In genomic region chr22:37577957-37578356, GRCh38 we compare ENCODE assay signal across 18 cellular contexts. TPM values are rescaled to one million over a fixed set of nuclear protein-coding genes. Genes with fewer than 3 reads are reported as not detected.
DNase-seq lines count a peak whose midpoint lies in the region; ATAC-seq, FAIRE-seq and TF ChIP-seq lines count a peak whose summit lies in the region.
"Had no signal": no experiment of that assay in that cellular context is flagged by ENCODE, and none has a peak within 500 bp of the region (broad histone marks: within the 10 kb centered on the region; RNA-seq: fewer than 3 reads in every experiment).

No MANE protein-coding gene starts in this region.

- no peaks in the 10 kb centered on the region for H3K9me1 ChIP-seq in K562 (ENCODE audit: control insufficient read depth, insufficient read depth, low read length)

- no peak overlapping the region for H2AFZ ChIP-seq in K562 (ENCODE audit: low read depth, low read length)
- no peak overlapping the region for H2AFZ ChIP-seq in trophoblast cell (ENCODE audit: insufficient read depth, low read length, poor library complexity)

- H3K4ac ChIP-seq in trophoblast cell (ENCODE audit: low read depth, low read length): no peak overlapping the region

- H3K36me3 ChIP-seq in K562 (ENCODE audit: control insufficient read depth, insufficient read depth, low read length) (no peaks in the 10 kb centered on the region), kidney (ENCODE audit: control insufficient read depth in 1 of 2, insufficient read depth in 2 of 2, low read length in 2 of 2) (no peaks in the 10 kb centered on the region), trophoblast cell (ENCODE audit: control insufficient read depth in 1 of 2, insufficient read depth in 2 of 2, low read length in 2 of 2) (no peaks in the 10 kb centered on the region)
- H3K36me3 ChIP-seq: BLaER1 had no signal

- H3K18ac ChIP-seq in trophoblast cell (ENCODE audit: low read length): no peak overlapping the region

- H3K9me3 ChIP-seq in K562 (replicated peaks; ENCODE audit: control insufficient read depth, insufficient read depth, low read depth, low read length): no peaks in the 10 kb centered on the region
- no peaks in the 10 kb centered on the region for H3K9me3 ChIP-seq in kidney (ENCODE audit: control insufficient read depth in 1 of 2, low read length in 2 of 2)
- H3K9me3 ChIP-seq in trophoblast cell (ENCODE audit: insufficient read depth, low read depth, low read length): no peaks in the 10 kb centered on the region
- H3K9me3 ChIP-seq: BLaER1 had no signal

- POLR2A ChIA-PET in K562 (lab: Yijun Ruan, JAX): interaction anchor here (0.6 kb wide), 1 partner anchor 27 kb away, joined by 3 read pairs; no protein-coding TSS in a partner anchor

- H3K9ac ChIP-seq in K562 (ENCODE audit: insufficient read depth in 1 of 2, low read depth in 2 of 2, low read length in 2 of 2) (no peak overlapping the region), kidney (ENCODE audit: low read length in 2 of 2) (peak overlapping the region in 1 of 2 donors; percentile 2), trophoblast cell (ENCODE audit: low read length) (no peak overlapping the region)
- H3K9ac ChIP-seq: BLaER1 had no signal

- no peak overlapping the region for H4K12ac ChIP-seq in trophoblast cell (ENCODE audit: low read depth, low read length)

- H3K4me1 Mint-ChIP-seq in activated naive CD8-positive, alpha-beta T cell treated with anti-CD3 and anti-CD28 coated beads, Interleukin-2, amount 50 U/mL, for 24 hours: peaks cover 12% of the 10 kb centered on the region
- peaks cover 11% of the 10 kb centered on the region for H3K4me1 Mint-ChIP-seq in activated naive CD8-positive, alpha-beta T cell treated with anti-CD3 and anti-CD28 coated beads for 36 hours

- H3K14ac ChIP-seq in trophoblast cell (ENCODE audit: low read length): no peak overlapping the region

- in situ Hi-C loops in K562 (cut with MboI): no loop called here

- intact Hi-C loops in K562 (cut with micrococcal nuclease): no loop called here
- intact Hi-C loops in kidney (cut with DNase I): no loop called here
- intact Hi-C loops in sciatic nerve (cut with DNase I): no loop called here

- H4K91ac ChIP-seq in trophoblast cell (ENCODE audit: low read depth, low read length): no peak overlapping the region

- BruUV-seq in K562 (replicated peaks; lab: Mats Ljungman, UMichigan): no TSS peak

- no peak overlapping the region for H3K4me3 ChIP-seq in K562
- H3K4me3 ChIP-seq in kidney (ENCODE audit: low read length in 2 of 2): peak overlapping the region; percentile 41 to 48
- H3K4me3 ChIP-seq in trophoblast cell (ENCODE audit: low read depth, low read length): no peak overlapping the region
- H3K4me3 ChIP-seq: BLaER1 had no signal

- DNase-seq in activated naive CD8-positive, alpha-beta T cell treated with anti-CD3 and anti-CD28 coated beads, Interleukin-2, amount 50 U/mL, for 24 hours: no peak
- DNase-seq in activated naive CD8-positive, alpha-beta T cell treated with anti-CD3 and anti-CD28 coated beads for 36 hours: no peak
- DNase-seq in K562 (ENCODE audit: extremely low read depth in 1 of 4, low spot score in 3 of 4) (no peak), kidney (no peak), trophoblast cell (no peak), sciatic nerve (ENCODE audit: low spot score) (no peak), GM10266 (ENCODE audit: extremely low spot score) (no peak)
- DNase-seq: AML-193; CD4-positive, CD25-positive, alpha-beta regulatory T cell; DMS153; DMS79 treated with DMSO at 0.1 percent for 48 hours; GDM1; IMR-90 had no signal

- no peak overlapping the region for H4K8ac ChIP-seq in trophoblast cell (ENCODE audit: low read depth, low read length)

- no peak for TF ChIP-seq POLR2A in K562 (conservative IDR thresholded peaks at IDR 0.05)

- no peak overlapping the region for H2BK12ac ChIP-seq in trophoblast cell (ENCODE audit: low read length)

- no peak overlapping the region for H3K4me2 ChIP-seq in K562 (ENCODE audit: insufficient read depth, low read length)
- H3K4me2 ChIP-seq in trophoblast cell (ENCODE audit: low read length): no peak overlapping the region
- H3K4me2 ChIP-seq: BLaER1 had no signal

- no peak overlapping the region for H3K27ac Mint-ChIP-seq in activated naive CD8-positive, alpha-beta T cell treated with anti-CD3 and anti-CD28 coated beads, Interleukin-2, amount 50 U/mL, for 24 hours
- H3K27ac Mint-ChIP-seq in activated naive CD8-positive, alpha-beta T cell treated with anti-CD3 and anti-CD28 coated beads for 36 hours: no peak overlapping the region
- H3K27ac Mint-ChIP-seq: CD4-positive, CD25-positive, alpha-beta regulatory T cell had no signal

- no peak overlapping the region for H2BK120ac ChIP-seq in trophoblast cell (ENCODE audit: insufficient read depth, low read length, poor library complexity)

- TF ChIP-seq RAD21 in K562 (CRISPR knock-in tag; conservative IDR thresholded peaks at IDR 0.05 in 1 of 2, IDR thresholded peaks at IDR 0.05 in 1 of 2): no peak

- no peak overlapping the region for H2AK5ac ChIP-seq in trophoblast cell (ENCODE audit: low read length)

- H3K79me2 ChIP-seq in K562 (ENCODE audit: control insufficient read depth, insufficient read depth, low read length) (no peaks in the 10 kb centered on the region), trophoblast cell (ENCODE audit: control insufficient read depth, insufficient read depth, low read length, poor library complexity) (no peaks in the 10 kb centered on the region)

- H3K27ac ChIP-seq in K562 (ENCODE audit: extremely low read depth, low read depth, low read length) (no peak overlapping the region), kidney (ENCODE audit: low read depth in 2 of 2, low read length in 2 of 2) (no peak overlapping the region), trophoblast cell (ENCODE audit: low read depth, low read length) (no peak overlapping the region)
- H3K27ac ChIP-seq: 22Rv1, BLaER1 had no signal

- no peak overlapping the region for H2BK5ac ChIP-seq in trophoblast cell (ENCODE audit: low read depth, low read length, poor library complexity)

- H3K4me3 Mint-ChIP-seq in activated naive CD8-positive, alpha-beta T cell treated with anti-CD3 and anti-CD28 coated beads, Interleukin-2, amount 50 U/mL, for 24 hours: no peak overlapping the region
- no peak overlapping the region for H3K4me3 Mint-ChIP-seq in activated naive CD8-positive, alpha-beta T cell treated with anti-CD3 and anti-CD28 coated beads for 36 hours
- H3K4me3 Mint-ChIP-seq: CD4-positive, CD25-positive, alpha-beta regulatory T cell had no signal

- no peaks in the 10 kb centered on the region for H3K36me3 Mint-ChIP-seq in activated naive CD8-positive, alpha-beta T cell treated with anti-CD3 and anti-CD28 coated beads, Interleukin-2, amount 50 U/mL, for 24 hours (ENCODE audit: low read depth)
- no peaks in the 10 kb centered on the region for H3K36me3 Mint-ChIP-seq in activated naive CD8-positive, alpha-beta T cell treated with anti-CD3 and anti-CD28 coated beads for 36 hours
- H3K36me3 Mint-ChIP-seq: CD4-positive, CD25-positive, alpha-beta regulatory T cell had no signal

- 16% methylated on average over 5 of the region's 5 CpGs for WGBS in K562 (ENCODE audit: insufficient coverage, low coverage, missing lambda C conversion rate)
- WGBS in trophoblast cell (ENCODE audit: extremely low coverage, insufficient coverage, insufficient read length): no CpG with 5 or more reads among the region's 5 CpGs

- H3K9me3 Mint-ChIP-seq in activated naive CD8-positive, alpha-beta T cell treated with anti-CD3 and anti-CD28 coated beads, Interleukin-2, amount 50 U/mL, for 24 hours: no peaks in the 10 kb centered on the region
- H3K9me3 Mint-ChIP-seq in activated naive CD8-positive, alpha-beta T cell treated with anti-CD3 and anti-CD28 coated beads for 36 hours: no peaks in the 10 kb centered on the region
- H3K9me3 Mint-ChIP-seq: CD4-positive, CD25-positive, alpha-beta regulatory T cell had no signal

- no peaks in the 10 kb centered on the region for H3K79me1 ChIP-seq in trophoblast cell (ENCODE audit: low read length)

- H3K27me3 Mint-ChIP-seq in activated naive CD8-positive, alpha-beta T cell treated with anti-CD3 and anti-CD28 coated beads, Interleukin-2, amount 50 U/mL, for 24 hours: peaks cover 3% of the 10 kb centered on the region
- H3K27me3 Mint-ChIP-seq in activated naive CD8-positive, alpha-beta T cell treated with anti-CD3 and anti-CD28 coated beads for 36 hours: no peaks in the 10 kb centered on the region

- CTCF ChIA-PET in K562 (lab: Yijun Ruan, JAX; ENCODE audit: low intra/inter-chr PET ratio): no interaction called here

- TF ChIP-seq EP300 in K562 (IDR thresholded peaks at IDR 0.05; ENCODE audit: low read length): no peak

- H3K4me1 ChIP-seq in K562 (replicated peaks in 1 of 2; ENCODE audit: control insufficient read depth in 2 of 2, insufficient read depth in 2 of 2, low read length in 2 of 2): peaks cover 0 to 17% of the 10 kb centered on the region in 2 experiments; a peak in 3 of 5 replicates
- peaks cover 0 to 3% of the 10 kb centered on the region in 2 donors for H3K4me1 ChIP-seq in kidney (ENCODE audit: control insufficient read depth in 1 of 2, insufficient read depth in 1 of 2, low read depth in 1 of 2, low read length in 2 of 2)
- H3K4me1 ChIP-seq in trophoblast cell (ENCODE audit: control insufficient read depth in 1 of 2, insufficient read depth in 2 of 2, low read length in 2 of 2): no peaks in the 10 kb centered on the region

- H4K20me1 ChIP-seq in K562 (replicated peaks; ENCODE audit: control insufficient read depth, insufficient read depth, low read length): no peaks in the 10 kb centered on the region; the same call in 1 of the 2 replicates
- H4K20me1 ChIP-seq: BLaER1 had no signal

- H3K23ac ChIP-seq in trophoblast cell (ENCODE audit: low read length): peak overlapping the region; percentile 6

- FAIRE-seq in K562 (lab: Jason Lieb, UNC) (no peak), kidney (lab: Jason Lieb, UNC) (no peak)
- FAIRE-seq: H54 had no signal

- H3K27me3 ChIP-seq in K562 (ENCODE audit: control insufficient read depth in 2 of 2, insufficient read depth in 2 of 2, low read length in 2 of 2) (no peaks in the 10 kb centered on the region; a peak in 1 of 5 replicates), trophoblast cell (ENCODE audit: insufficient read depth, low read length) (no peaks in the 10 kb centered on the region)
- H3K27me3 ChIP-seq: BLaER1 had no signal

- peak; percentile 33 for ATAC-seq in activated naive CD8-positive, alpha-beta T cell treated with anti-CD3 and anti-CD28 coated beads, Interleukin-2, amount 50 U/mL, for 24 hours
- ATAC-seq in K562 (no peak), sciatic nerve (no peak), HG02970 (IDR thresholded peaks at IDR 0.05; ENCODE audit: low FRiP score, unreplicated experiment) (no peak)
- ATAC-seq: HCT116 had no signal

- TF ChIP-seq CTCF in K562 (IDR thresholded peaks at IDR 0.05 in 2 of 3, conservative IDR thresholded peaks at IDR 0.05 in 1 of 3; ENCODE audit: insufficient read depth in 2 of 3, low read depth in 1 of 3, low read length in 3 of 3) (no peak), kidney (IDR thresholded peaks at IDR 0.05; ENCODE audit: borderline replicate concordance, extremely low read depth, insufficient read depth) (no peak), GM10266 (IDR thresholded peaks at IDR 0.05; ENCODE audit: control insufficient read depth, insufficient read depth, low read depth, missing control alignments) (no peak)

RNA-seq across cellular contexts. Expression of gene LGALS2, which starts 1.9 kb away (rescaled TPM):
- total RNA-seq in activated naive CD8-positive, alpha-beta T cell treated with anti-CD3 and anti-CD28 coated beads for 36 hours: not detected
- not detected in 2 replicates for total RNA-seq in K562 (2011; cell fraction: chromatin; rRNA removed; ENCODE audit: low replicate concordance)
- not detected in 2 replicates for total RNA-seq in K562 (2011; cell fraction: nucleolus; rRNA removed)
- not detected in 2 replicates for total RNA-seq in K562 (2011; cell fraction: nucleoplasm; rRNA removed)
- total RNA-seq in K562 (2014; rRNA removed) (not detected in 2 replicates), K562 (2014; rRNA removed; fragmentation: Illumina TruSeq; extraction: Trizol) (not detected in 2 replicates), K562 (2015; rRNA removed; fragmentation: Illumina TruSeq; extraction: Trizol) (not detected in 2 replicates), K562 (2021) (not detected in 2 replicates), kidney (20.4 TPM), sciatic nerve (not detected)
- polyA plus RNA-seq in K562 (2011; rRNA removed) (not detected in 2 replicates), K562 (2014; fragmentation: Illumina TruSeq; extraction: Trizol) (not detected in 2 replicates), K562 (2014; fragmentation: Nextera tagmentation; extraction: Ambion mirVana) (not detected), K562 (2014; rRNA removed) (not detected in 2 replicates), kidney (ENCODE audit: insufficient read depth, low read depth, low replicate concordance) (372 TPM)
- not detected in 2 replicates for polyA plus RNA-seq in K562 (2011; cell fraction: cytosol; rRNA removed)
- not detected in 2 replicates for polyA plus RNA-seq in K562 (2011; cell fraction: nucleus; rRNA removed)
- polyA plus RNA-seq in K562 (2012): 0.19 TPM in 1 of 2 replicates, not detected in the other
- not detected in 2 replicates for polyA minus RNA-seq in K562 (2011; rRNA and poly(A)+ RNA removed)
- not detected in 2 replicates for polyA minus RNA-seq in K562 (2011; cell fraction: cytosol; rRNA and poly(A)+ RNA removed)
- not detected in 2 replicates for polyA minus RNA-seq in K562 (2011; cell fraction: nucleus; rRNA and poly(A)+ RNA removed)
- not detected in 2 replicates for polyA plus RNA-seq in trophoblast cell (2013)
- total RNA-seq: CD4-positive, CD25-positive, alpha-beta regulatory T cell; IMR-90 had no signal
- polyA plus RNA-seq: IMR-90 had no signal

RNA-seq across cellular contexts. Expression of gene CDC42EP1, which starts 17.7 kb away (rescaled TPM):
- under 1 TPM; 0.25 to 0.32 TPM for total RNA-seq in activated naive CD8-positive, alpha-beta T cell treated with anti-CD3 and anti-CD28 coated beads for 36 hours
- 7.9 and 25.6 TPM in 2 replicates for total RNA-seq in K562 (2011; cell fraction: chromatin; rRNA removed; ENCODE audit: low replicate concordance)
- total RNA-seq in K562 (2011; cell fraction: nucleolus; rRNA removed): 22.5 and 24.0 TPM in 2 replicates
- total RNA-seq in K562 (2011; cell fraction: nucleoplasm; rRNA removed): 13.4 and 14.2 TPM in 2 replicates
- total RNA-seq in K562 (2014; rRNA removed) (29.0 and 41.6 TPM in 2 replicates), K562 (2014; rRNA removed; fragmentation: Illumina TruSeq; extraction: Trizol) (2.7 and 3.2 TPM in 2 replicates), K562 (2015; rRNA removed; fragmentation: Illumina TruSeq; extraction: Trizol) (7.3 and 8.3 TPM in 2 replicates), K562 (2021) (62.8 and 70.2 TPM in 2 replicates), kidney (68.5 TPM), sciatic nerve (83.1 TPM)
- polyA plus RNA-seq in K562 (2011; rRNA removed) (4.0 and 13.8 TPM in 2 replicates), K562 (2014; fragmentation: Illumina TruSeq; extraction: Trizol) (18.4 and 49.9 TPM in 2 replicates), K562 (2014; fragmentation: Nextera tagmentation; extraction: Ambion mirVana) (under 1 TPM; 0.67 to 0.69 TPM), K562 (2014; rRNA removed) (22.5 and 28.1 TPM in 2 replicates), kidney (ENCODE audit: insufficient read depth, low read depth, low replicate concordance) (29.5 TPM)
- 6.0 and 18.2 TPM in 2 replicates for polyA plus RNA-seq in K562 (2011; cell fraction: cytosol; rRNA removed)
- 9.9 and 15.1 TPM in 2 replicates for polyA plus RNA-seq in K562 (2011; cell fraction: nucleus; rRNA removed)
- 24.9 and 50.5 TPM in 2 replicates for polyA plus RNA-seq in K562 (2012)
- 1.9 and 2.3 TPM in 2 replicates for polyA minus RNA-seq in K562 (2011; rRNA and poly(A)+ RNA removed)
- 12.7 and 21.9 TPM in 2 replicates for polyA minus RNA-seq in K562 (2011; cell fraction: cytosol; rRNA and poly(A)+ RNA removed)
- polyA minus RNA-seq in K562 (2011; cell fraction: nucleus; rRNA and poly(A)+ RNA removed): 10.2 and 10.6 TPM in 2 replicates
- 191 and 202 TPM in 2 replicates for polyA plus RNA-seq in trophoblast cell (2013)
- total RNA-seq: CD4-positive, CD25-positive, alpha-beta regulatory T cell had no signal
- polyA plus RNA-seq: CD4-positive, CD25-positive, alpha-beta regulatory T cell had no signal

RNA-seq across cellular contexts. Expression of gene GGA1, which starts 30.7 kb away (rescaled TPM):
- total RNA-seq in activated naive CD8-positive, alpha-beta T cell treated with anti-CD3 and anti-CD28 coated beads for 36 hours: 10 to 100 TPM; 56.3 to 61.9 TPM
- total RNA-seq in K562 (2011; cell fraction: chromatin; rRNA removed; ENCODE audit: low replicate concordance): 235 and 500 TPM in 2 replicates
- total RNA-seq in K562 (2011; cell fraction: nucleolus; rRNA removed): 281 and 297 TPM in 2 replicates
- total RNA-seq in K562 (2011; cell fraction: nucleoplasm; rRNA removed): 245 and 253 TPM in 2 replicates
- total RNA-seq in K562 (2014; rRNA removed) (48.0 and 51.3 TPM in 2 replicates), K562 (2014; rRNA removed; fragmentation: Illumina TruSeq; extraction: Trizol) (19.7 and 24.2 TPM in 2 replicates), K562 (2015; rRNA removed; fragmentation: Illumina TruSeq; extraction: Trizol) (29.9 and 31.1 TPM in 2 replicates), K562 (2021) (57.1 and 61.3 TPM in 2 replicates), kidney (61.2 TPM), sciatic nerve (71.2 TPM)
- polyA plus RNA-seq in K562 (2011; rRNA removed) (50.4 and 53.3 TPM in 2 replicates), K562 (2014; fragmentation: Illumina TruSeq; extraction: Trizol) (31.6 and 42.5 TPM in 2 replicates), K562 (2014; fragmentation: Nextera tagmentation; extraction: Ambion mirVana) (1 to 10 TPM; 1.5 to 1.9 TPM), K562 (2014; rRNA removed) (69.5 and 71.3 TPM in 2 replicates), kidney (ENCODE audit: insufficient read depth, low read depth, low replicate concordance) (37.5 TPM)
- 27.8 and 56.0 TPM in 2 replicates for polyA plus RNA-seq in K562 (2011; cell fraction: cytosol; rRNA removed)
- polyA plus RNA-seq in K562 (2011; cell fraction: nucleus; rRNA removed): 156 and 291 TPM in 2 replicates
- 41.4 and 63.8 TPM in 2 replicates for polyA plus RNA-seq in K562 (2012)
- 26.8 and 33.7 TPM in 2 replicates for polyA minus RNA-seq in K562 (2011; rRNA and poly(A)+ RNA removed)
- polyA minus RNA-seq in K562 (2011; cell fraction: cytosol; rRNA and poly(A)+ RNA removed): 20.7 and 22.7 TPM in 2 replicates
- polyA minus RNA-seq in K562 (2011; cell fraction: nucleus; rRNA and poly(A)+ RNA removed): 56.9 and 57.8 TPM in 2 replicates
- polyA plus RNA-seq in trophoblast cell (2013): 31.8 and 32.0 TPM in 2 replicates

RNA-seq across cellular contexts. Expression of gene CARD10, which starts 58.7 kb away (rescaled TPM):
- total RNA-seq in activated naive CD8-positive, alpha-beta T cell treated with anti-CD3 and anti-CD28 coated beads for 36 hours: under 1 TPM; 0.06 to 0.14 TPM
- total RNA-seq in K562 (2011; cell fraction: chromatin; rRNA removed; ENCODE audit: low replicate concordance): 5.4 and 20.1 TPM in 2 replicates
- 9.2 and 11.7 TPM in 2 replicates for total RNA-seq in K562 (2011; cell fraction: nucleolus; rRNA removed)
- 6.9 and 8.3 TPM in 2 replicates for total RNA-seq in K562 (2011; cell fraction: nucleoplasm; rRNA removed)
- 4.2 and 4.4 TPM in 2 replicates for total RNA-seq in K562 (2014; rRNA removed)
- total RNA-seq in K562 (2014; rRNA removed; fragmentation: Illumina TruSeq; extraction: Trizol): 0.57 and 0.84 TPM in 2 replicates
- 1.6 TPM in 2 replicates for total RNA-seq in K562 (2015; rRNA removed; fragmentation: Illumina TruSeq; extraction: Trizol)
- 4.6 and 5.8 TPM in 2 replicates for total RNA-seq in K562 (2021)
- 3.0 and 4.2 TPM in 2 replicates for polyA plus RNA-seq in K562 (2011; rRNA removed)
- polyA plus RNA-seq in K562 (2011; cell fraction: cytosol; rRNA removed): 4.8 and 9.8 TPM in 2 replicates
- polyA plus RNA-seq in K562 (2011; cell fraction: nucleus; rRNA removed): 14.1 and 18.7 TPM in 2 replicates
- polyA plus RNA-seq in K562 (2012): 2.4 and 4.6 TPM in 2 replicates
- 1.5 and 3.2 TPM in 2 replicates for polyA plus RNA-seq in K562 (2014; fragmentation: Illumina TruSeq; extraction: Trizol)
- under 1 TPM; 0.13 to 0.20 TPM for polyA plus RNA-seq in K562 (2014; fragmentation: Nextera tagmentation; extraction: Ambion mirVana)
- 3.6 and 5.8 TPM in 2 replicates for polyA plus RNA-seq in K562 (2014; rRNA removed)
- 1.2 and 1.3 TPM in 2 replicates for polyA minus RNA-seq in K562 (2011; rRNA and poly(A)+ RNA removed)
- 5.9 TPM in 2 replicates for polyA minus RNA-seq in K562 (2011; cell fraction: cytosol; rRNA and poly(A)+ RNA removed)
- 4.6 and 4.7 TPM in 2 replicates for polyA minus RNA-seq in K562 (2011; cell fraction: nucleus; rRNA and poly(A)+ RNA removed)
- 42.3 TPM for total RNA-seq in kidney
- 32.4 TPM for polyA plus RNA-seq in kidney (ENCODE audit: insufficient read depth, low read depth, low replicate concordance)
- polyA plus RNA-seq in trophoblast cell (2013): 4.7 and 4.9 TPM in 2 replicates
- 31.6 TPM for total RNA-seq in sciatic nerve
- total RNA-seq: CD4-positive, CD25-positive, alpha-beta regulatory T cell had no signal
- polyA plus RNA-seq: CD4-positive, CD25-positive, alpha-beta regulatory T cell had no signal

Comparison
In these comparisons a context has a peak if more than half of its experiments do, and no peak if none do; other contexts are left out.
1. H3K4me3 ChIP-seq: peak in kidney (2 of 2); none in K562 (single experiment) and trophoblast cell (single experiment).
2. RNA of gene LGALS2, which starts 1.9 kb away (total RNA-seq): 20.4 TPM in kidney (single experiment); not detected in activated naive CD8-positive, alpha-beta T cell treated with anti-CD3 and anti-CD28 coated beads for 36 hours, not detected in K562 and not detected in sciatic nerve (single experiment); every median in the first group is over 10 times any median in the second.